1 cellular context compared by ENCODE assay signal in the genomic region with DNA sequence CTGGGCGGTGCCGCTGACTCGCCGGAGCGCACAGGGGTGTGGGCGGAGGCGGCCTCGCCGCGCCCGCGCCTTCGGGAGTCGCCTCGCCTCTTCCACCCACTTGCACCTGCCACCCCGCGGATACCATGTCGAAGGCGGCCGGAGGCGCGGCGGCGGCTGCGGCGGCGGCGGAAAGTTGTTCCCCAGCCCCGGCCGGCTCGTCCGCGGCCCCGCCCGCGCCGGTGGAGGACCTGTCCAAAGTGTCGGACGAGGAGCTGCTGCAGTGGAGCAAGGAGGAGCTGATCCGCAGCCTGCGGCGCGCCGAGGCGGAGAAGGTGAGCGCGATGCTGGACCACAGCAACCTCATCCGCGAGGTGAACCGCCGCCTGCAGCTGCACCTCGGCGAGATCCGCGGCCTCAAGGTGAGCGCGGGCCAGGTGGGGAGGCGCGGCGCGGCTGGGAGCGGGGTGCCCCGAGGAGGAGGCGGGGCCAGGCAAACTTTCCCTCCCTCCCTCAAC.
TF ChIP-seq lines count a peak whose summit lies in the region.

No MANE protein-coding gene starts in this region.

TF ChIP-seq in HCT116, 20 proteins besides CTCF, POLR2A, EP300 and RAD21 (continued from another document):
- TF ChIP-seq REST (IDR thresholded peaks at IDR 0.05; ENCODE audit: low read depth), result no peak
- no peak for TF ChIP-seq ELF1 (IDR thresholded peaks at IDR 0.05; ENCODE audit: borderline replicate concordance, low read depth)
- no peak for TF ChIP-seq FOSL1 (IDR thresholded peaks at IDR 0.05; ENCODE audit: low read depth)
- TF ChIP-seq, protein P1, sequence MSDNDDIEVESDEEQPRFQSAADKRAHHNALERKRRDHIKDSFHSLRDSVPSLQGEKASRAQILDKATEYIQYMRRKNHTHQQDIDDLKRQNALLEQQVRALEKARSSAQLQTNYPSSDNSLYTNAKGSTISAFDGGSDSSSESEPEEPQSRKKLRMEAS (IDR thresholded peaks at IDR 0.05), result peak; percentile 33; the same call in 1 of the 2 replicates
TF ChIP-seq in HCT116: peak in this region for 2.
